In the genomic region with DNA sequence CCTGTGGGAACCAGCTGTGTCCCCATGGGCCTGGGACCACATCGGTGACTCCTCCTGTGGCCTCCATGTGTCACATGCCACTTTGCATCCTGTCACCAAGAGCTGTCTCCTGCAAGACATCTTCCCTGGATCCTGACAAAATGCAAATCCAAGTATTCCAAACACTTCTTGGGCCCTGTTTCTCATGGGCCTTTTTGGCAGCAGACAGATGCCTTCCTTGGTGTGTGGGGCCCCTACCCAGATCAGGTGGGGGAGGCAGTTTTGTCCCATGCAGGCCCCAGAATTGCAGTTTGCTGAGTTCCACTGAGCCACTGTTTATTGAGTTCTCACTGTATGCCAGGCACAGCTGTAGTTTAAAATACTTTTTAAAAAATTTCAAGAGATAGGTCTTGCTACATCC, we compare ENCODE assay signal across 37 cellular contexts.
"Had no signal": no experiment of that assay in that cellular context is flagged by ENCODE, and none has a peak within 500 bp of the region (broad histone marks: within the 10 kb centered on the region; RNA-seq: fewer than 3 reads in every experiment).

No MANE protein-coding gene starts in this region.

- H3K36me3 ChIP-seq: adrenal gland, brain microvascular endothelial cell, cardiac muscle cell had no signal

- DNase-seq: activated B cell treated with CpG ODN at 0.5 μM for 24 hours; activated CD4-positive, alpha-beta memory T cell treated with anti-CD3 and anti-CD28 coated beads for 36 hours; activated CD4-positive, alpha-beta T cell treated with anti-CD3 and anti-CD28 coated beads for 4 hours; activated CD4-positive, alpha-beta T cell treated with anti-CD3 and anti-CD28 coated beads, Interleukin-2, amount 10 ng/mL, durations not matched to agents 24 days and 14 days; activated CD4-positive, alpha-beta T cell treated with anti-CD3 and anti-CD28 coated beads, Interleukin-2, amount 50 U/mL, for 1 hour; activated CD4-positive, alpha-beta T cell treated with anti-CD3 and anti-CD28 coated beads, Interleukin-2, amount 50 U/mL, for 4 hours; activated CD4-positive, CD25-positive, alpha-beta regulatory T cell treated with anti-CD3 and anti-CD28 coated beads, Interleukin-2, amount 50 U/mL, for 72 hours; activated CD8-positive, alpha-beta memory T cell treated with anti-CD3 and anti-CD28 coated beads, Interleukin-2, amount 50 U/mL, for 4 hours; activated CD8-positive, alpha-beta T cell treated with anti-CD3 and anti-CD28 coated beads for 36 hours; activated effector memory CD4-positive, alpha-beta T cell treated with anti-CD3 and anti-CD28 coated beads, Interleukin-2, amount 50 U/mL, for 16 hours; activated gamma-delta T cell treated with Interleukin-2 at 50 U/mL for 16 hours; activated naive CD4-positive, alpha-beta T cell; activated naive CD4-positive, alpha-beta T cell treated with anti-CD3 and anti-CD28 coated beads for 36 hours; activated naive CD4-positive, alpha-beta T cell treated with anti-CD3 and anti-CD28 coated beads, Interleukin-2, amount 50 U/mL, for 16 hours; activated naive CD8-positive, alpha-beta T cell treated with anti-CD3 and anti-CD28 coated beads for 36 hours; activated T-cell treated with anti-CD3 and anti-CD28 coated beads for 4 hours; activated T-cell treated with anti-CD3 and anti-CD28 coated beads, Interleukin-2, amount 50 U/mL, for 1 hour; activated T-cell treated with anti-CD3 and anti-CD28 coated beads, Interleukin-2, amount 50 U/mL, for 4 hours; activated T-cell treated with anti-CD3 and anti-CD28 coated beads, Interleukin-2, amount 50 U/mL, for 72 hours; adrenal gland; amniotic stem cell; aorta; body of pancreas; brain microvascular endothelial cell; caudate nucleus; cerebellar nuclear complex; T-helper 1 cell; T-helper 2 cell; T-helper 9 cell had no signal

- H3K4me1 ChIP-seq: adrenal gland, body of pancreas had no signal

- ATAC-seq: activated CD8-positive, alpha-beta T cell treated with anti-CD3 and anti-CD28 coated beads for 36 hours; activated naive CD4-positive, alpha-beta T cell treated with anti-CD3 and anti-CD28 coated beads, Interleukin-2, amount 50 U/mL, for 72 hours; activated T-cell treated with anti-CD3 and anti-CD28 coated beads, Interleukin-2, amount 50 U/mL, for 4 hours; activated T-cell treated with anti-CD3 and anti-CD28 coated beads, Interleukin-2, amount 50 U/mL, for 72 hours; activated T-helper 17 cell treated with anti-CD3 and anti-CD28 coated beads, Interleukin-2, amount 50 U/mL, for 72 hours; body of pancreas had no signal

- H3K4me3 Mint-ChIP-seq: activated B cell treated with CpG ODN at 0.5 μM for 24 hours; activated CD4-positive, alpha-beta memory T cell treated with anti-CD3 and anti-CD28 coated beads for 36 hours; activated CD4-positive, alpha-beta T cell treated with anti-CD3 and anti-CD28 coated beads, Interleukin-2, amount 10 ng/mL, durations not matched to agents 24 days and 14 days; activated CD8-positive, alpha-beta T cell treated with anti-CD3 and anti-CD28 coated beads for 36 hours; activated naive CD4-positive, alpha-beta T cell treated with anti-CD3 and anti-CD28 coated beads for 36 hours; activated naive CD8-positive, alpha-beta T cell treated with anti-CD3 and anti-CD28 coated beads for 36 hours; activated T-cell treated with anti-CD3 and anti-CD28 coated beads, Interleukin-2, amount 50 U/mL, for 4 hours; activated T-cell treated with anti-CD3 and anti-CD28 coated beads, Interleukin-2, amount 50 U/mL, for 72 hours; activated T-helper 1 cell treated with anti-CD3 and anti-CD28 coated beads, Interleukin-12 subunit alpha, Interleukin-12 subunit beta, Interleukin-2, Interleukin-4 antibody, amounts not matched to agents 30 ng/mL and 10 ng/mL and 1 ng/mL, durations not matched to agents 14 hours and 24 hours and 36 hours; activated T-helper 17 cell treated with anti-CD3 and anti-CD28 coated beads, Interleukin-2, amount 50 U/mL, for 72 hours; central memory CD8-positive, alpha-beta T cell; T-helper 1 cell treated with Interleukin-12 subunit alpha and Interleukin-12 subunit beta and Interleukin-4 antibody, amounts not matched to agents 30 μg/mL and 1 μg/mL, for 36 hours; T-helper 2 cell treated with Interferon-gamma antibody and Interleukin-4, amounts not matched to agents 5 μg/mL and 100 μg/mL, for 36 hours had no signal

- H3K27ac Mint-ChIP-seq: activated B cell treated with CpG ODN at 0.5 μM for 24 hours; activated CD4-positive, alpha-beta memory T cell treated with anti-CD3 and anti-CD28 coated beads for 36 hours; activated CD4-positive, alpha-beta T cell treated with anti-CD3 and anti-CD28 coated beads, Interleukin-2, amount 10 ng/mL, durations not matched to agents 24 days and 14 days; activated CD8-positive, alpha-beta T cell treated with anti-CD3 and anti-CD28 coated beads for 36 hours; activated naive CD4-positive, alpha-beta T cell treated with anti-CD3 and anti-CD28 coated beads for 36 hours; activated naive CD4-positive, alpha-beta T cell treated with anti-CD3 and anti-CD28 coated beads, Interleukin-2, amount 50 U/mL, for 72 hours; activated naive CD8-positive, alpha-beta T cell treated with anti-CD3 and anti-CD28 coated beads for 36 hours; activated T-cell treated with anti-CD3 and anti-CD28 coated beads, Interleukin-2, amount 50 U/mL, for 72 hours; activated T-helper 1 cell treated with anti-CD3 and anti-CD28 coated beads, Interleukin-12 subunit alpha, Interleukin-12 subunit beta, Interleukin-2, Interleukin-4 antibody, amounts not matched to agents 30 ng/mL and 10 ng/mL and 1 ng/mL, durations not matched to agents 14 hours and 24 hours and 36 hours; activated T-helper 17 cell treated with anti-CD3 and anti-CD28 coated beads, Interleukin-2, amount 50 U/mL, for 72 hours; T-helper 1 cell treated with Interleukin-12 subunit alpha and Interleukin-12 subunit beta and Interleukin-4 antibody, amounts not matched to agents 30 μg/mL and 1 μg/mL, for 36 hours; T-helper 2 cell treated with Interferon-gamma antibody and Interleukin-4, amounts not matched to agents 5 μg/mL and 100 μg/mL, for 36 hours had no signal

- H3K36me3 Mint-ChIP-seq: activated CD4-positive, alpha-beta memory T cell treated with anti-CD3 and anti-CD28 coated beads for 36 hours; activated naive CD4-positive, alpha-beta T cell treated with anti-CD3 and anti-CD28 coated beads, Interleukin-2, amount 50 U/mL, for 72 hours; activated naive CD8-positive, alpha-beta T cell treated with anti-CD3 and anti-CD28 coated beads for 36 hours had no signal

- H3K4me1 Mint-ChIP-seq: activated B cell treated with CpG ODN at 0.5 μM for 24 hours; activated CD4-positive, alpha-beta T cell treated with anti-CD3 and anti-CD28 coated beads, Interleukin-2, amount 10 ng/mL, durations not matched to agents 24 days and 14 days; activated naive CD8-positive, alpha-beta T cell treated with anti-CD3 and anti-CD28 coated beads for 36 hours; activated T-helper 17 cell treated with anti-CD3 and anti-CD28 coated beads, Interleukin-2, amount 50 U/mL, for 72 hours; central memory CD8-positive, alpha-beta T cell had no signal

- H3K9me3 Mint-ChIP-seq: activated B cell treated with CpG ODN at 0.5 μM for 24 hours; activated CD4-positive, alpha-beta memory T cell treated with anti-CD3 and anti-CD28 coated beads for 36 hours; activated CD4-positive, alpha-beta T cell treated with anti-CD3 and anti-CD28 coated beads, Interleukin-2, amount 10 ng/mL, durations not matched to agents 24 days and 14 days; activated CD8-positive, alpha-beta T cell treated with anti-CD3 and anti-CD28 coated beads for 36 hours; activated naive CD4-positive, alpha-beta T cell treated with anti-CD3 and anti-CD28 coated beads for 36 hours; activated naive CD4-positive, alpha-beta T cell treated with anti-CD3 and anti-CD28 coated beads, Interleukin-2, amount 50 U/mL, for 72 hours; activated naive CD8-positive, alpha-beta T cell treated with anti-CD3 and anti-CD28 coated beads for 36 hours; activated T-cell treated with anti-CD3 and anti-CD28 coated beads, Interleukin-2, amount 50 U/mL, for 4 hours; activated T-helper 1 cell treated with anti-CD3 and anti-CD28 coated beads, Interleukin-12 subunit alpha, Interleukin-12 subunit beta, Interleukin-2, Interleukin-4 antibody, amounts not matched to agents 30 ng/mL and 10 ng/mL and 1 ng/mL, durations not matched to agents 14 hours and 24 hours and 36 hours; activated T-helper 17 cell treated with anti-CD3 and anti-CD28 coated beads, Interleukin-2, amount 50 U/mL, for 72 hours; central memory CD8-positive, alpha-beta T cell; T-helper 1 cell treated with Interleukin-12 subunit alpha and Interleukin-12 subunit beta and Interleukin-4 antibody, amounts not matched to agents 30 μg/mL and 1 μg/mL, for 36 hours; T-helper 2 cell treated with Interferon-gamma antibody and Interleukin-4, amounts not matched to agents 5 μg/mL and 100 μg/mL, for 36 hours had no signal

- H3K4me3 ChIP-seq: adrenal gland, body of pancreas, cardiac muscle cell had no signal

- H3K9me3 ChIP-seq: adrenal gland, body of pancreas had no signal

- H3K27ac ChIP-seq: adrenal gland, body of pancreas, brain microvascular endothelial cell, cardiac muscle cell, VCaP had no signal

- H3K27me3 ChIP-seq: adrenal gland, body of pancreas, brain microvascular endothelial cell, cardiac muscle cell had no signal
